3 cellular contexts compared by ENCODE assay signal in the genomic region with DNA sequence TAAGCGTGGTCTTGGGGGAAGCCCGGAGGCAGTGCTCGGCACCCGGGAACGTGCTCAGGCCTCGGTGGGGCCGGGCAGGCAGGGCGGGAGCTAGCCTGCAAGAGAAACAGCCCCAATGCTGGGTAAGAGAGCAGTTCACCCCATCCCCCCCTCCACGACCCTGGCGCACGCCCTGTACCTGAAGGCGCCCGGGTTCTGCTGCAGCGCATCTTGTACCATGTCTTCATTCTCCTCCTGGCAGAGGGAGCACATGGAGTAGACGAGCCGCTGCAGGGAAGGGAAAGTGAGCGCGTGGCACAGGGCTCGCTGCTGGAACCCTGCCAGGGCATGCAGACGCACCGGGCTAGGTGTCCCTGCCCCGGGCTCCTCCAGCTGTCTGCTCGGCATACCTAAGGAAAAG. TPM values are rescaled to one million over a fixed set of nuclear protein-coding genes. Genes with fewer than 3 reads are reported as not detected.
"Had no signal": no experiment of that assay in that cellular context is flagged by ENCODE, and none has a peak within 500 bp of the region (broad histone marks: within the 10 kb centered on the region; RNA-seq: fewer than 3 reads in every experiment).

No MANE protein-coding gene starts in this region.

RNA-seq across cellular contexts. Expression of a gene that starts 20.6 kb away (rescaled TPM):
- total RNA-seq: M059J, SJCRH30, SK-MEL-5 had no signal
